31 cellular contexts compared by ENCODE assay signal in genomic region chr12:88339966-88340365, GRCh38.
DNase-seq lines count a peak whose midpoint lies in the region; ATAC-seq, FAIRE-seq and TF ChIP-seq lines count a peak whose summit lies in the region.
"Had no signal": no experiment of that assay in that cellular context is flagged by ENCODE, and none has a peak within 500 bp of the region (broad histone marks: within the 10 kb centered on the region; RNA-seq: fewer than 3 reads in every experiment).

No MANE protein-coding gene starts in this region.

- no peak for ATAC-seq in right cardiac atrium
- ATAC-seq: heart right ventricle; left cardiac atrium; natural killer cell treated with Interleukin-12 subunit alpha and Interleukin-12 subunit beta and Interleukin-15 and Interleukin-18, amount 100 ng/mL, for 72 hours; Panc1; stimulated activated memory B cell treated with anti-CD40 and anti-IgM and Interleukin-4, amounts not matched to agents 10 μg/mL and 1 μg/mL and 100 μg/mL, for 72 hours had no signal

- no TSS peak for BruUV-seq in MCF 10A (replicated peaks; lab: Mats Ljungman, UMichigan)

- H2AFZ ChIP-seq in astrocyte (ENCODE audit: low read depth, low read length) = peak overlapping the region; percentile 23

- no peaks in the 10 kb centered on the region for H3K9me3 Mint-ChIP-seq in MCF 10A (ENCODE audit: unreplicated experiment)
- H3K9me3 Mint-ChIP-seq in astrocyte (ENCODE audit: unreplicated experiment) = no peaks in the 10 kb centered on the region
- H3K9me3 Mint-ChIP-seq: activated CD4-positive, alpha-beta memory T cell treated with anti-CD3 and anti-CD28 coated beads for 36 hours; activated naive CD4-positive, alpha-beta T cell treated with anti-CD3 and anti-CD28 coated beads for 36 hours; CD4-positive, alpha-beta T cell; stimulated activated memory B cell treated with anti-CD40 and anti-IgM and Interleukin-4, amounts not matched to agents 10 μg/mL and 1 μg/mL and 100 μg/mL, for 72 hours had no signal

- H3K36me3 Mint-ChIP-seq in MCF 10A (ENCODE audit: insufficient read depth, unreplicated experiment) = no peaks in the 10 kb centered on the region
- H3K36me3 Mint-ChIP-seq in astrocyte (ENCODE audit: low read depth, unreplicated experiment) = no peaks in the 10 kb centered on the region
- H3K36me3 Mint-ChIP-seq: activated CD4-positive, alpha-beta memory T cell treated with anti-CD3 and anti-CD28 coated beads for 36 hours; natural killer cell treated with Interleukin-12 subunit alpha and Interleukin-12 subunit beta and Interleukin-15 and Interleukin-18, amount 100 ng/mL, for 72 hours; stimulated activated memory B cell treated with anti-CD40 and anti-IgM and Interleukin-4, amounts not matched to agents 10 μg/mL and 1 μg/mL and 100 μg/mL, for 72 hours had no signal

- H3K27me3 Mint-ChIP-seq in MCF 10A (ENCODE audit: insufficient read depth, unreplicated experiment) (no peaks in the 10 kb centered on the region), astrocyte (ENCODE audit: low read depth, unreplicated experiment) (no peaks in the 10 kb centered on the region)
- H3K27me3 Mint-ChIP-seq: activated CD4-positive, alpha-beta memory T cell treated with anti-CD3 and anti-CD28 coated beads for 36 hours; CD4-positive, alpha-beta T cell; natural killer cell treated with Interleukin-12 subunit alpha and Interleukin-12 subunit beta and Interleukin-15 and Interleukin-18, amount 100 ng/mL, for 72 hours; stimulated activated memory B cell treated with anti-CD40 and anti-IgM and Interleukin-4, amounts not matched to agents 10 μg/mL and 1 μg/mL and 100 μg/mL, for 72 hours had no signal

- no peak for TF ChIP-seq POLR2A in breast epithelium (IDR thresholded peaks at IDR 0.05)

- TF ChIP-seq CTCF in MCF 10A (IDR thresholded peaks at IDR 0.05; ENCODE audit: unreplicated experiment) = no peak
- TF ChIP-seq CTCF in breast epithelium (IDR thresholded peaks at IDR 0.05) = no peak
- no peak for TF ChIP-seq CTCF in astrocyte (IDR thresholded peaks at IDR 0.05; ENCODE audit: insufficient read depth, low read depth, low read length)
- TF ChIP-seq CTCF in foreskin fibroblast (IDR thresholded peaks at IDR 0.05; ENCODE audit: low read depth, low read length) = no peak
- no peak for TF ChIP-seq CTCF in GM13977 (IDR thresholded peaks at IDR 0.05; ENCODE audit: extremely low read depth, insufficient read depth, missing control alignments)

- intact Hi-C loops in MCF 10A (cut with micrococcal nuclease) = no loop called here
- intact Hi-C loops in breast epithelium (cut with DNase I; ENCODE audit: low total_unique reads) = no loop called here
- intact Hi-C loops in right cardiac atrium (cut with DNase I) = no loop called here

- H3K27ac Mint-ChIP-seq in MCF 10A (ENCODE audit: low read depth, unreplicated experiment) = peak overlapping the region; percentile 89
- H3K27ac Mint-ChIP-seq in astrocyte (ENCODE audit: unreplicated experiment) = peak overlapping the region; percentile 63
- H3K27ac Mint-ChIP-seq: activated CD4-positive, alpha-beta memory T cell treated with anti-CD3 and anti-CD28 coated beads for 36 hours; activated naive CD4-positive, alpha-beta T cell treated with anti-CD3 and anti-CD28 coated beads for 36 hours; CD4-positive, alpha-beta T cell; natural killer cell treated with Interleukin-12 subunit alpha and Interleukin-12 subunit beta and Interleukin-15 and Interleukin-18, amount 100 ng/mL, for 72 hours; stimulated activated memory B cell treated with anti-CD40 and anti-IgM and Interleukin-4, amounts not matched to agents 10 μg/mL and 1 μg/mL and 100 μg/mL, for 72 hours; T-helper 2 cell treated with Interferon-gamma antibody and Interleukin-4, amounts not matched to agents 5 μg/mL and 100 μg/mL, for 36 hours had no signal

- CTCF ChIA-PET in MCF 10A (lab: Yijun Ruan, JAX) = no interaction called here

- H3K27me3 ChIP-seq in breast epithelium (no peaks in the 10 kb centered on the region), astrocyte (ENCODE audit: insufficient read depth, low read length) (no peaks in the 10 kb centered on the region), right cardiac atrium (ENCODE audit: control insufficient read depth, insufficient read depth) (no peaks in the 10 kb centered on the region)
- H3K27me3 ChIP-seq: adrenal gland, brain microvascular endothelial cell, heart right ventricle, upper lobe of left lung had no signal

- peak overlapping the region; percentile 31 for H3K4me2 ChIP-seq in astrocyte (ENCODE audit: low read length)

- DNase-seq in MCF 10A (ENCODE audit: unreplicated experiment) (peak; percentile 45), breast epithelium (ENCODE audit: low spot score in 2 of 2) (no peak), astrocyte (ENCODE audit: low read depth) (no peak), foreskin fibroblast (peak; percentile 59 to 63), GM13977 (ENCODE audit: low spot score) (no peak), AG08395 (ENCODE audit: low spot score) (no peak), right cardiac atrium (no peak), NCI-H1092 (lab: John Stamatoyannopoulos, UW) (no peak)
- DNase-seq: activated CD4-positive, alpha-beta memory T cell treated with anti-CD3 and anti-CD28 coated beads for 36 hours; activated CD4-positive, CD25-positive, alpha-beta regulatory T cell treated with anti-CD3 and anti-CD28 coated beads, Interleukin-2, amount 50 U/mL, for 72 hours; activated naive CD4-positive, alpha-beta T cell treated with anti-CD3 and anti-CD28 coated beads for 36 hours; adrenal gland; brain microvascular endothelial cell; CD4-positive, alpha-beta T cell; DND-41; heart right ventricle; KBM-7; left cardiac atrium; NCI-H1436; NCI-H2081 treated with DMSO at 0.1 percent for 48 hours; NCI-H345; occipital lobe; upper lobe of left lung had no signal

- in situ Hi-C loops in GM13977 (cut with MboI; ENCODE audit: low pct_unique_long_range_greater_than_20kb, low sequenced_read_pairs, unreplicated experiment) = no loop called here

- H3K4me1 ChIP-seq in breast epithelium (no peaks in the 10 kb centered on the region), astrocyte (ENCODE audit: insufficient read depth, low read length) (peaks cover 8% of the 10 kb centered on the region), right cardiac atrium (ENCODE audit: control insufficient read depth, insufficient read depth, low read length) (no peaks in the 10 kb centered on the region)
- H3K4me1 ChIP-seq: adrenal gland, heart right ventricle, upper lobe of left lung had no signal

- POLR2A ChIA-PET in MCF 10A (lab: Yijun Ruan, JAX) = interaction anchor here (0.7 to 0.9 kb wide), 6 partner anchors 32 to 1148 kb away, joined by 3 to 6 read pairs (median 3); no protein-coding TSS in a partner anchor

- H3K9me3 ChIP-seq in breast epithelium = no peaks in the 10 kb centered on the region
- no peaks in the 10 kb centered on the region for H3K9me3 ChIP-seq in astrocyte (ENCODE audit: insufficient read depth, low read depth, low read length)
- no peaks in the 10 kb centered on the region for H3K9me3 ChIP-seq in right cardiac atrium (ENCODE audit: control insufficient read depth, low read length)
- H3K9me3 ChIP-seq: adrenal gland, heart right ventricle, upper lobe of left lung had no signal

- FAIRE-seq in astrocyte (lab: Jason Lieb, UNC) = no peak
- FAIRE-seq: D721Med, frontal cortex had no signal

- no peaks in the 10 kb centered on the region for H4K20me1 ChIP-seq in astrocyte (ENCODE audit: insufficient read depth, low read length)

- WGBS in right cardiac atrium = 81% methylated on average over 1 of the region's 1 CpG

- H3K4me3 ChIP-seq in breast epithelium = no peak overlapping the region
- H3K4me3 ChIP-seq in astrocyte (ENCODE audit: insufficient read depth, low read depth, low read length) = no peak overlapping the region
- H3K4me3 ChIP-seq in foreskin fibroblast (ENCODE audit: low read depth in 1 of 2, low read length in 2 of 2) = no peak overlapping the region
- no peak overlapping the region for H3K4me3 ChIP-seq in right cardiac atrium (ENCODE audit: low read length)
- H3K4me3 ChIP-seq: adrenal gland, heart right ventricle, lung, upper lobe of left lung had no signal

- no peak overlapping the region for H3K27ac ChIP-seq in breast epithelium
- H3K27ac ChIP-seq in astrocyte (ENCODE audit: low read depth, low read length) = peak overlapping the region; percentile 17
- H3K27ac ChIP-seq in right cardiac atrium (ENCODE audit: low read length) = no peak overlapping the region
- H3K27ac ChIP-seq: 22Rv1, adrenal gland, brain microvascular endothelial cell, heart right ventricle, upper lobe of left lung had no signal

- no peak overlapping the region for H3K4me3 Mint-ChIP-seq in MCF 10A (ENCODE audit: unreplicated experiment)
- H3K4me3 Mint-ChIP-seq in astrocyte (ENCODE audit: unreplicated experiment) = no peak overlapping the region
- H3K4me3 Mint-ChIP-seq: activated CD4-positive, alpha-beta memory T cell treated with anti-CD3 and anti-CD28 coated beads for 36 hours; activated naive CD4-positive, alpha-beta T cell treated with anti-CD3 and anti-CD28 coated beads for 36 hours; CD4-positive, alpha-beta T cell; natural killer cell treated with Interleukin-12 subunit alpha and Interleukin-12 subunit beta and Interleukin-15 and Interleukin-18, amount 100 ng/mL, for 72 hours; stimulated activated memory B cell treated with anti-CD40 and anti-IgM and Interleukin-4, amounts not matched to agents 10 μg/mL and 1 μg/mL and 100 μg/mL, for 72 hours; T-helper 2 cell treated with Interferon-gamma antibody and Interleukin-4, amounts not matched to agents 5 μg/mL and 100 μg/mL, for 36 hours had no signal

- peaks cover 22% of the 10 kb centered on the region for H3K4me1 Mint-ChIP-seq in MCF 10A (ENCODE audit: insufficient read depth, unreplicated experiment)
- peaks cover 19% of the 10 kb centered on the region for H3K4me1 Mint-ChIP-seq in astrocyte (ENCODE audit: low read depth, unreplicated experiment)
- H3K4me1 Mint-ChIP-seq: stimulated activated memory B cell treated with anti-CD40 and anti-IgM and Interleukin-4, amounts not matched to agents 10 μg/mL and 1 μg/mL and 100 μg/mL, for 72 hours had no signal

- no peak overlapping the region for H3K9ac ChIP-seq in astrocyte (ENCODE audit: low read length)

- no peaks in the 10 kb centered on the region for H3K36me3 ChIP-seq in breast epithelium
- no peaks in the 10 kb centered on the region for H3K36me3 ChIP-seq in astrocyte (ENCODE audit: insufficient read depth, low read length)
- H3K36me3 ChIP-seq: adrenal gland, brain microvascular endothelial cell, heart right ventricle, upper lobe of left lung had no signal

- no peaks in the 10 kb centered on the region for H3K79me2 ChIP-seq in astrocyte (ENCODE audit: insufficient read depth, low read length)

Comparison
In these comparisons a context has a peak if more than half of its experiments do, and no peak if none do; other contexts are left out.
1. DNase-seq: peak in MCF 10A (single experiment) and foreskin fibroblast (2 of 2); none in breast epithelium (0 of 2), astrocyte (single experiment), GM13977 (single experiment), AG08395 (single experiment), right cardiac atrium (0 of 3) and NCI-H1092 (single experiment).